Comparison of ENCODE assay signal across 7 cellular contexts in genomic region chr22:38754247-38755154, GRCh38. TPM values are rescaled to one million over a fixed set of nuclear protein-coding genes. Genes with fewer than 3 reads are reported as not detected.
DNase-seq lines count a peak whose midpoint lies in the region; ATAC-seq and TF ChIP-seq lines count a peak whose summit lies in the region.

No MANE protein-coding gene starts in this region.

- peaks cover 8 to 35% of the 10 kb centered on the region in 2 donors for H3K4me1 ChIP-seq in muscle layer of duodenum (ENCODE audit: control insufficient read depth in 1 of 2, insufficient read depth in 2 of 2, low read length in 2 of 2)
- peaks cover 34% of the 10 kb centered on the region for H3K4me1 ChIP-seq in upper lobe of right lung

- TF ChIP-seq CTCF in GM06990 (IDR thresholded peaks at IDR 0.05; ENCODE audit: insufficient read depth, low read length, poor library complexity, severe bottlenecking) (no peak), upper lobe of right lung (IDR thresholded peaks at IDR 0.05) (no peak)

- no peaks in the 10 kb centered on the region for H3K9me3 ChIP-seq in muscle layer of duodenum (ENCODE audit: control insufficient read depth in 1 of 2, low read length in 2 of 2)
- no peaks in the 10 kb centered on the region for H3K9me3 ChIP-seq in upper lobe of right lung

- peak overlapping the region; percentile 91 for H3K4me3 ChIP-seq in GM06990 (replicated peaks; ENCODE audit: low read depth, low read length)
- H3K4me3 ChIP-seq in muscle layer of duodenum (ENCODE audit: low read depth in 1 of 2, low read length in 2 of 2), result peak overlapping the region; percentile 63 to 79
- H3K4me3 ChIP-seq in upper lobe of right lung, result peak overlapping the region; percentile 68

- peaks cover 18% of the 10 kb centered on the region for H3K36me3 ChIP-seq in GM06990 (ENCODE audit: control insufficient read depth, insufficient read depth, low read length)
- peaks cover 22 to 31% of the 10 kb centered on the region in 2 donors for H3K36me3 ChIP-seq in muscle layer of duodenum (ENCODE audit: control insufficient read depth in 1 of 2, insufficient read depth in 2 of 2, low read length in 2 of 2)
- H3K36me3 ChIP-seq in upper lobe of right lung, result peaks cover 39% of the 10 kb centered on the region

- peak overlapping the region; percentile 94 for H3K27ac ChIP-seq in muscle layer of duodenum (ENCODE audit: low read length)
- H3K27ac ChIP-seq in upper lobe of right lung, result peak overlapping the region; percentile 97

- intact Hi-C loops in upper lobe of right lung (cut with DNase I), result no loop called here

- ATAC-seq in upper lobe of right lung (peak; percentile 5), HG02678 (IDR thresholded peaks at IDR 0.05; ENCODE audit: unreplicated experiment) (no peak)

- no peak for DNase-seq in GM06990 (ENCODE audit: extremely low read depth, insufficient read length)
- DNase-seq in NCI-H1105 (lab: John Stamatoyannopoulos, UW), result peak; percentile 32
- DNase-seq in activated CD4-positive, alpha-beta T cell treated with anti-CD3 and anti-CD28 coated beads, Interleukin-2, amount 50 U/mL, for 48 hours, result peak; percentile 57 to 67
- peak; percentile 64 for DNase-seq in fibroblast of gingiva (ENCODE audit: low read depth)
- DNase-seq in upper lobe of right lung, result no peak

- no peaks in the 10 kb centered on the region for H3K27me3 ChIP-seq in GM06990 (replicated peaks; ENCODE audit: control insufficient read depth, insufficient read depth, low read length)
- H3K27me3 ChIP-seq in muscle layer of duodenum (ENCODE audit: low read depth, low read length), result no peaks in the 10 kb centered on the region
- H3K27me3 ChIP-seq in upper lobe of right lung, result no peaks in the 10 kb centered on the region

RNA-seq across cellular contexts. Expression of gene SUN2, which starts 1.3 kb away (rescaled TPM):
- total RNA-seq in upper lobe of right lung, result 242 TPM

RNA-seq across cellular contexts. Expression of gene DNAL4, which starts 39.4 kb away (rescaled TPM):
- 16.0 TPM for total RNA-seq in upper lobe of right lung

RNA-seq across cellular contexts. Expression of gene GTPBP1, which starts 48.8 kb away (rescaled TPM):
- 72.5 TPM for total RNA-seq in upper lobe of right lung

RNA-seq across cellular contexts. Expression of gene JOSD1, which starts 53.8 kb away (rescaled TPM):
- 52.1 TPM for total RNA-seq in upper lobe of right lung

Comparison
In these comparisons a context has a peak if more than half of its experiments do, and no peak if none do; other contexts are left out.
1. DNase-seq: peak in NCI-H1105 (single experiment), activated CD4-positive, alpha-beta T cell treated with anti-CD3 and anti-CD28 coated beads, Interleukin-2, amount 50 U/mL, for 48 hours (2 of 2) and fibroblast of gingiva (single experiment); none in GM06990 (single experiment) and upper lobe of right lung (single experiment).
2. Peak in every context shown above with its lines, with median percentiles within 50 percentile points of each other: H3K4me3 ChIP-seq.